Comparison of ENCODE assay signal across 19 cellular contexts in genomic region chr2:853203-853870, GRCh38.
DNase-seq lines count a peak whose midpoint lies in the region; ATAC-seq, FAIRE-seq and TF ChIP-seq lines count a peak whose summit lies in the region.
"Had no signal": no experiment of that assay in that cellular context is flagged by ENCODE, and none has a peak within 500 bp of the region (broad histone marks: within the 10 kb centered on the region; RNA-seq: fewer than 3 reads in every experiment).

No MANE protein-coding gene starts in this region.

- no peak for TF ChIP-seq RAD21 in H1 (IDR thresholded peaks at IDR 0.05 in 1 of 2, conservative IDR thresholded peaks at IDR 0.05 in 1 of 2; ENCODE audit: low read depth in 2 of 2, low read length in 2 of 2)

- no peak overlapping the region for H3K56ac ChIP-seq in H1 (replicated peaks; ENCODE audit: insufficient read length, low read depth, low read length)

- H3K9ac ChIP-seq in H1 (replicated peaks in 1 of 4; ENCODE audit: extremely low read depth in 1 of 4, low read depth in 3 of 4, low read length in 3 of 4) = no peak overlapping the region

- no peaks in the 10 kb centered on the region; a peak in 1 of 4 replicates for H3K9me3 ChIP-seq in H1 (ENCODE audit: insufficient read depth in 2 of 2, low read depth in 1 of 2, low read length in 1 of 2)
- H3K9me3 ChIP-seq: A549, Caco-2 had no signal

- no peak overlapping the region for H3K27ac Mint-ChIP-seq in osteocyte (ENCODE audit: unreplicated experiment)
- H3K27ac Mint-ChIP-seq: CD4-positive, alpha-beta T cell; GM23338; HFFc6 had no signal

- no peak for TF ChIP-seq POLR2A in H1 (IDR thresholded peaks at IDR 0.05; ENCODE audit: control extremely low read depth in 1 of 2, low read depth in 2 of 2, low read length in 2 of 2)

- H2AFZ ChIP-seq in H1 (ENCODE audit: low read length) = no peak overlapping the region

- no peak overlapping the region for H3K14ac ChIP-seq in H1 (ENCODE audit: insufficient read length)

- H3K4me1 Mint-ChIP-seq in osteocyte (ENCODE audit: unreplicated experiment) = no peaks in the 10 kb centered on the region

- 0 out of 2 replicates have a peak, but pooled peaks cover 4% of the 10 kb centered on the region for H3K23me2 ChIP-seq in H1 (ENCODE audit: low read depth, low read length)

- no peak overlapping the region for H2BK120ac ChIP-seq in H1 (replicated peaks; ENCODE audit: low read depth, low read length)

- H2BK15ac ChIP-seq in H1 (ENCODE audit: low read length) = no peak overlapping the region

- peaks cover 0 to 2% of the 10 kb centered on the region in 2 experiments for H4K20me1 ChIP-seq in H1 (replicated peaks in 1 of 2; ENCODE audit: control insufficient read depth in 1 of 2, insufficient read depth in 2 of 2, low read length in 2 of 2)

- no peak for FAIRE-seq in H1 (lab: Jason Lieb, UNC)
- FAIRE-seq: A549, D721Med, GM12892, GM18507 had no signal

- no peak overlapping the region for H2AK5ac ChIP-seq in H1 (ENCODE audit: low read depth, low read length)

- H2BK12ac ChIP-seq in H1 (ENCODE audit: low read depth, low read length) = 0 out of 2 replicates have a peak overlapping the region, but pooled peaks have one; percentile 6

- no peak for TF ChIP-seq EP300 in H1 (IDR thresholded peaks at IDR 0.05; ENCODE audit: borderline replicate concordance in 1 of 2, low read depth in 2 of 2, low read length in 2 of 2)

- POLR2A ChIA-PET in H1 (lab: Charles Lee; ENCODE audit: partially characterized antibody) = no interaction called here

- H4K5ac ChIP-seq in H1 (ENCODE audit: insufficient read length, low read depth, low read length) = no peak overlapping the region

- peaks cover 4% of the 10 kb centered on the region for H3K9me3 Mint-ChIP-seq in osteocyte (ENCODE audit: unreplicated experiment)
- H3K9me3 Mint-ChIP-seq: GM23338 had no signal

- no peak overlapping the region for H3K4me3 ChIP-seq in H1 (ENCODE audit: extremely low read depth in 1 of 4, insufficient read depth in 2 of 4, low read depth in 3 of 4, low read length in 4 of 4)
- H3K4me3 ChIP-seq: A549, GM23338 had no signal

- H3K27ac ChIP-seq in H1 (ENCODE audit: low read depth, low read length) = no peak overlapping the region
- H3K27ac ChIP-seq: A549, C4-2B had no signal

- no peak overlapping the region for H4K8ac ChIP-seq in H1 (ENCODE audit: extremely low read depth, insufficient read depth, low read length)

- H3K27me3 ChIP-seq in H1 (replicated peaks in 1 of 4; ENCODE audit: control insufficient read depth in 3 of 4, extremely low read depth in 1 of 4, insufficient read depth in 3 of 4, low read length in 3 of 4) = peaks cover 0 to 3% (median under 1%) of the 10 kb centered on the region in 4 experiments; a peak in 2 of 7 replicates

- no peaks in the 10 kb centered on the region for H3K36me3 Mint-ChIP-seq in osteocyte (ENCODE audit: unreplicated experiment)

- no peak overlapping the region for H3K4me2 ChIP-seq in H1 (ENCODE audit: insufficient read depth in 1 of 2, low read depth in 2 of 2, low read length in 2 of 2)
- H3K4me2 ChIP-seq: A549, GM23338 had no signal

- H3K23ac ChIP-seq in H1 (ENCODE audit: insufficient read length) = no peak overlapping the region

- no peaks in the 10 kb centered on the region; the same call in 1 of the 2 replicates for H3K79me1 ChIP-seq in H1 (ENCODE audit: low read depth, low read length)

- H3K27me3 Mint-ChIP-seq in osteocyte (ENCODE audit: unreplicated experiment) = no peaks in the 10 kb centered on the region
- H3K27me3 Mint-ChIP-seq: CD4-positive, alpha-beta T cell had no signal

- no peak overlapping the region for H4K91ac ChIP-seq in H1 (replicated peaks; ENCODE audit: insufficient read length, low read length)

- no peaks in the 10 kb centered on the region for H3K36me3 ChIP-seq in H1 (ENCODE audit: control insufficient read depth in 2 of 4, insufficient read depth in 4 of 4, low read length in 3 of 4)

- no peak overlapping the region for H2BK5ac ChIP-seq in H1 (ENCODE audit: low read depth, low read length)

- DNase-seq in H1 (ENCODE audit: low read depth in 1 of 2, low spot score in 2 of 2) (no peak), mesenteric fat pad (ENCODE audit: low spot score) (peak; percentile 76), osteocyte (ENCODE audit: extremely low spot score, unreplicated experiment) (peak; percentile 60), 8988T (no peak)
- no peak for DNase-seq in activated CD4-positive, CD25-positive, alpha-beta regulatory T cell (lab: John Stamatoyannopoulos, UW)
- DNase-seq: AML-193; Caco-2; CD4-positive, alpha-beta T cell; GDM1; H7; HFFc6 had no signal

- no peak overlapping the region for H3K4me3 Mint-ChIP-seq in osteocyte (ENCODE audit: unreplicated experiment)
- H3K4me3 Mint-ChIP-seq: CD4-positive, alpha-beta T cell; GM23338; HFFc6 had no signal

- H2BK20ac ChIP-seq in H1 (ENCODE audit: low read length) = peak overlapping the region; percentile 26; the same call in 1 of the 2 replicates

- CTCF ChIA-PET in H1 (lab: Charles Lee; ENCODE audit: partially characterized antibody) = interaction anchor here (1.0 to 6.7 kb wide), 12 partner anchors 20 to 691 kb away, joined by 3 to 41 read pairs (median 3); no protein-coding TSS in a partner anchor

- H3K79me2 ChIP-seq in H1 (ENCODE audit: control insufficient read depth in 1 of 2, insufficient read depth in 2 of 2, low read length in 2 of 2) = no peaks in the 10 kb centered on the region

- ATAC-seq in HG03025 (IDR thresholded peaks at IDR 0.05; ENCODE audit: low FRiP score, unreplicated experiment) = no peak
- no peak for ATAC-seq in HG02610 (IDR thresholded peaks at IDR 0.05; ENCODE audit: unreplicated experiment)
- ATAC-seq: A549 had no signal

- no peak overlapping the region for H3K18ac ChIP-seq in H1 (ENCODE audit: extremely low read depth, low read length)

- 91% methylated on average over 19 of the region's 19 CpGs; no CpG with 5 or more reads in 1 of the 2 experiments for WGBS in H1 (ENCODE audit: extremely low coverage in 1 of 2, insufficient coverage in 1 of 2, insufficient read length in 1 of 2, insufficient replicate concordance in 2 of 2, low coverage in 1 of 2, low lambda C conversion rate in 2 of 2, missing lambda C conversion rate in 1 of 2), 2 experiments

- no peak overlapping the region for H3K4ac ChIP-seq in H1 (replicated peaks; ENCODE audit: insufficient read length, low read depth, low read length)

- TF ChIP-seq CTCF in H1 (IDR thresholded peaks at IDR 0.05; ENCODE audit: control extremely low read depth in 1 of 3, insufficient read depth in 1 of 3, low read depth in 1 of 3, low read length in 3 of 3) (no peak), osteocyte (IDR thresholded peaks at IDR 0.05) (no peak)

- H3K4me1 ChIP-seq in H1 (replicated peaks in 1 of 4; ENCODE audit: control insufficient read depth in 3 of 4, insufficient read depth in 4 of 4, low read length in 3 of 4) = no peaks in the 10 kb centered on the region
- H3K4me1 ChIP-seq: A549, Caco-2 had no signal

TF ChIP-seq in H1, 55 proteins besides CTCF, POLR2A, EP300 and RAD21 (continues in another document):
- no peak for TF ChIP-seq SIRT6 (IDR thresholded peaks at IDR 0.05; ENCODE audit: low read length)
- TF ChIP-seq TEAD4 (IDR thresholded peaks at IDR 0.05; ENCODE audit: low read depth, low read length) = no peak

Comparison
In these comparisons a context has a peak if more than half of its experiments do, and no peak if none do; other contexts are left out.
1. DNase-seq: peak in mesenteric fat pad (single experiment) and osteocyte (single experiment); none in H1 (0 of 2), activated CD4-positive, CD25-positive, alpha-beta regulatory T cell (0 of 4) and 8988T (single experiment).